ENCODE assay signal across 23 cellular contexts in the genomic region with DNA sequence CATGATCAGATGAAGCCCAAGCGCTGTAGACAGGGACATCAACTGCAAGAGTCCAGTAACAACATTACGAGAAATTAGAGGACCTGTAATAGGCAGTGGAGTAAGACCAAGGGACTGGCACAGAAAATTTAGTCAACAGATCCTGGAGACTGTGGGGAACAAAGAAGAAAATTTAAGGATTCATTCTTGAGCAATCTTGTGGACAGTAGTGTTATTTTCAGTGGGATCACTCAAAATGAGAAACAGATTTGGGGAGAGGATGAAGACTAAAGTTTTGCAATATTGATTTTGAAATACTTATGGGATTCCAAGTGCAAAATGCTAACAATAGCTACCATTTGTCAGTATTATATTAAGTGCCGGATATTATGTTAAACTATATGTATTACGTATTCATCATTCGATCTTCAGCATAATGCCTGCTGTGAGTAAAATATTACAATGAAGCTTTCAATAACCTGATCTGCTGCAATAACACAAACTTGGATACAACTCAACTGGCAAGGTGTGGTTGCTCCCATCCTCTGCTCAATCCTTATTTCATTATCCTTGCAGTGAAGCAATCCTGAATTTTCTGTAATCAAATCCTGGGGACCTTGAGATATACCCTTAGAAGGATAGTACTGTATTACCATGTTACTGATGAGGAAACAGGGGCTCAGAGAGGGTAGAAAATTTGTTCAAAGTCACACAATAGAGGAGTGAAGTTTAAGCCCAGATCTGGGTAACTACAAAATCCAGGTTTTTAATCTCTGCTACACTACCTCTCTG.
DNase-seq lines count a peak whose midpoint lies in the region; ATAC-seq, FAIRE-seq and TF ChIP-seq lines count a peak whose summit lies in the region.
"Had no signal": no experiment of that assay in that cellular context is flagged by ENCODE, and none has a peak within 500 bp of the region (broad histone marks: within the 10 kb centered on the region; RNA-seq: fewer than 3 reads in every experiment).

No MANE protein-coding gene starts in this region.

- H3K9me3 ChIP-seq in A549: no peaks in the 10 kb centered on the region
- H3K9me3 ChIP-seq: SJCRH30, uterus had no signal

- no peaks in the 10 kb centered on the region for H3K9me3 Mint-ChIP-seq in chondrocyte (ENCODE audit: low read depth)
- no peaks in the 10 kb centered on the region for H3K9me3 Mint-ChIP-seq in nephron
- no peaks in the 10 kb centered on the region for H3K9me3 Mint-ChIP-seq in activated CD4-positive, alpha-beta memory T cell treated with anti-CD3 and anti-CD28 coated beads for 36 hours
- H3K9me3 Mint-ChIP-seq: memory B cell; natural killer cell; T-helper 2 cell treated with Interferon-gamma antibody and Interleukin-4, amounts not matched to agents 5 μg/mL and 100 μg/mL, for 36 hours had no signal

- TF ChIP-seq RAD21 in A549 (conservative IDR thresholded peaks at IDR 0.05 in 1 of 2, IDR thresholded peaks at IDR 0.05 in 1 of 2): no peak

- peaks cover 64% of the 10 kb centered on the region for H3K4me1 Mint-ChIP-seq in chondrocyte (ENCODE audit: low read depth)
- no peaks in the 10 kb centered on the region for H3K4me1 Mint-ChIP-seq in nephron
- H3K4me1 Mint-ChIP-seq in activated CD4-positive, alpha-beta memory T cell treated with anti-CD3 and anti-CD28 coated beads for 36 hours (ENCODE audit: low read depth): peaks cover 13% of the 10 kb centered on the region

- TF ChIP-seq POLR2A in A549 (IDR thresholded peaks at IDR 0.05; ENCODE audit: low read length): no peak
- no peak for TF ChIP-seq POLR2A in GM18505 (IDR thresholded peaks at IDR 0.05; ENCODE audit: borderline replicate concordance, extremely low read depth, insufficient read depth, insufficient read length)

- H3K27me3 Mint-ChIP-seq in chondrocyte (ENCODE audit: low read depth) (no peaks in the 10 kb centered on the region), nephron (ENCODE audit: low read depth) (no peaks in the 10 kb centered on the region)
- H3K27me3 Mint-ChIP-seq in activated CD4-positive, alpha-beta memory T cell treated with anti-CD3 and anti-CD28 coated beads for 36 hours: no peaks in the 10 kb centered on the region
- H3K27me3 Mint-ChIP-seq: activated CD8-positive, alpha-beta memory T cell treated with anti-CD3 and anti-CD28 coated beads, Interleukin-2, amount 10 ng/mL, durations not matched to agents 7 days and 5 days; memory B cell; stimulated activated naive CD8-positive, alpha-beta T cell treated with anti-CD3 and anti-CD28 coated beads, Interleukin-15, amount 100 ng/mL, for 72 hours had no signal

- peaks cover 46% of the 10 kb centered on the region for H3K36me3 Mint-ChIP-seq in chondrocyte (ENCODE audit: low read depth)
- peaks cover 79% of the 10 kb centered on the region for H3K36me3 Mint-ChIP-seq in nephron (ENCODE audit: low read depth)
- H3K36me3 Mint-ChIP-seq in activated CD4-positive, alpha-beta memory T cell treated with anti-CD3 and anti-CD28 coated beads for 36 hours: peaks cover 77% of the 10 kb centered on the region

- FAIRE-seq in A549 (lab: Jason Lieb, UNC): no peak
- FAIRE-seq in GM19239 (lab: Jason Lieb, UNC): no peak
- FAIRE-seq: D721Med, endometrium, GM12891 had no signal

- 0 out of 3 replicates have a peak overlapping the region, but pooled peaks have one; percentile 10 for H3K4me3 ChIP-seq in A549
- H3K4me3 ChIP-seq: SJCRH30, uterus had no signal

- H3K4me3 Mint-ChIP-seq in chondrocyte (ENCODE audit: unreplicated experiment) (no peak overlapping the region), nephron (no peak overlapping the region)
- no peak overlapping the region for H3K4me3 Mint-ChIP-seq in activated CD4-positive, alpha-beta memory T cell treated with anti-CD3 and anti-CD28 coated beads for 36 hours
- H3K4me3 Mint-ChIP-seq: activated CD8-positive, alpha-beta memory T cell treated with anti-CD3 and anti-CD28 coated beads, Interleukin-2, amount 10 ng/mL, durations not matched to agents 7 days and 5 days; memory B cell; natural killer cell; stimulated activated naive CD8-positive, alpha-beta T cell treated with anti-CD3 and anti-CD28 coated beads, Interleukin-15, amount 100 ng/mL, for 72 hours; T-helper 2 cell treated with Interferon-gamma antibody and Interleukin-4, amounts not matched to agents 5 μg/mL and 100 μg/mL, for 36 hours had no signal

- TF ChIP-seq EP300 in A549 (IDR thresholded peaks at IDR 0.05): no peak

- peak overlapping the region; percentile 85 to 89 for H3K27ac ChIP-seq in A549
- H3K27ac ChIP-seq: SJCRH30, uterus had no signal

- DNase-seq in A549 (ENCODE audit: low read depth in 1 of 2, low spot score in 1 of 2) (no peak), GM04503 (ENCODE audit: low read depth) (peak; percentile 41), chondrocyte (ENCODE audit: low spot score) (no peak), GM19239 (ENCODE audit: insufficient read length, low spot score) (no peak)
- DNase-seq in activated CD4-positive, alpha-beta memory T cell treated with anti-CD3 and anti-CD28 coated beads for 36 hours: no peak
- DNase-seq: activated CD4-positive, CD25-positive, alpha-beta regulatory T cell; activated CD8-positive, alpha-beta memory T cell treated with anti-CD3 and anti-CD28 coated beads, Interleukin-2, amount 10 ng/mL, durations not matched to agents 7 days and 5 days; activated effector memory CD4-positive, alpha-beta T cell treated with anti-CD3 and anti-CD28 coated beads, Interleukin-2, amount 50 U/mL, for 16 hours; amniotic stem cell; natural killer cell; NCI-H1930; NCI-H510A; SJCRH30; stimulated activated naive CD8-positive, alpha-beta T cell treated with anti-CD3 and anti-CD28 coated beads, Interleukin-15, amount 100 ng/mL, for 72 hours; uterus had no signal

- peaks cover 32% of the 10 kb centered on the region for H3K4me1 ChIP-seq in A549
- H3K4me1 ChIP-seq: SJCRH30, uterus had no signal

- CTCF ChIA-PET in A549 (lab: Yijun Ruan, JAX): interaction anchor here (1.2 kb wide), 1 partner anchor 25 kb away, joined by 3 read pairs; no protein-coding TSS in a partner anchor
- CTCF ChIA-PET in activated CD4-positive, alpha-beta memory T cell treated with anti-CD3 and anti-CD28 coated beads for 36 hours (lab: Charles Lee): no interaction called here

- WGBS in A549 (ENCODE audit: missing lambda C conversion rate): 96% methylated on average over 5 of the region's 5 CpGs

- intact Hi-C loops in activated CD4-positive, alpha-beta memory T cell treated with anti-CD3 and anti-CD28 coated beads for 36 hours (cut with micrococcal nuclease): no loop called here

- POLR2A ChIA-PET in A549 (lab: Yijun Ruan, JAX): interaction anchor here (1.9 kb wide), 1 partner anchor 27 kb away, joined by 5 read pairs; no protein-coding TSS in a partner anchor
- POLR2A ChIA-PET in activated CD4-positive, alpha-beta memory T cell treated with anti-CD3 and anti-CD28 coated beads for 36 hours (lab: Charles Lee): no interaction called here

- TF ChIP-seq CTCF in A549 (IDR thresholded peaks at IDR 0.05) (no peak), chondrocyte (IDR thresholded peaks at IDR 0.05) (peak; percentile 3), nephron (IDR thresholded peaks at IDR 0.05; ENCODE audit: unreplicated experiment in 3 of 3) (no peak)

- H3K4me2 ChIP-seq in A549: peak overlapping the region; percentile 77

- H3K27ac Mint-ChIP-seq in chondrocyte (ENCODE audit: unreplicated experiment) (peak overlapping the region; percentile 77), nephron (peak overlapping the region in 2 of 3 experiments; percentile 5 to 43)
- H3K27ac Mint-ChIP-seq in activated CD4-positive, alpha-beta memory T cell treated with anti-CD3 and anti-CD28 coated beads for 36 hours: no peak overlapping the region
- H3K27ac Mint-ChIP-seq: activated CD8-positive, alpha-beta memory T cell treated with anti-CD3 and anti-CD28 coated beads, Interleukin-2, amount 10 ng/mL, durations not matched to agents 7 days and 5 days; memory B cell; natural killer cell; T-helper 2 cell treated with Interferon-gamma antibody and Interleukin-4, amounts not matched to agents 5 μg/mL and 100 μg/mL, for 36 hours had no signal

- ATAC-seq in A549 (no peak; a peak in 1 of 6 replicates), GM18505 (IDR thresholded peaks at IDR 0.05; ENCODE audit: unreplicated experiment) (no peak), GM21367 (IDR thresholded peaks at IDR 0.05; ENCODE audit: unreplicated experiment) (no peak)
- ATAC-seq: activated CD8-positive, alpha-beta memory T cell treated with anti-CD3 and anti-CD28 coated beads, Interleukin-2, amount 10 ng/mL, durations not matched to agents 7 days and 5 days; natural killer cell; stimulated activated naive CD8-positive, alpha-beta T cell treated with anti-CD3 and anti-CD28 coated beads, Interleukin-15, amount 100 ng/mL, for 72 hours had no signal

TF ChIP-seq in A549, 52 proteins besides CTCF, POLR2A, EP300 and RAD21:
- TF ChIP-seq HDAC2 (IDR thresholded peaks at IDR 0.05) (no peak), TP53 (CRISPR knock-in tag; IDR thresholded peaks at IDR 0.05) (no peak), BHLHE40 (IDR thresholded peaks at IDR 0.05; ENCODE audit: low read depth, low read length) (no peak)
